9 cellular contexts compared by ENCODE assay signal in the genomic region with DNA sequence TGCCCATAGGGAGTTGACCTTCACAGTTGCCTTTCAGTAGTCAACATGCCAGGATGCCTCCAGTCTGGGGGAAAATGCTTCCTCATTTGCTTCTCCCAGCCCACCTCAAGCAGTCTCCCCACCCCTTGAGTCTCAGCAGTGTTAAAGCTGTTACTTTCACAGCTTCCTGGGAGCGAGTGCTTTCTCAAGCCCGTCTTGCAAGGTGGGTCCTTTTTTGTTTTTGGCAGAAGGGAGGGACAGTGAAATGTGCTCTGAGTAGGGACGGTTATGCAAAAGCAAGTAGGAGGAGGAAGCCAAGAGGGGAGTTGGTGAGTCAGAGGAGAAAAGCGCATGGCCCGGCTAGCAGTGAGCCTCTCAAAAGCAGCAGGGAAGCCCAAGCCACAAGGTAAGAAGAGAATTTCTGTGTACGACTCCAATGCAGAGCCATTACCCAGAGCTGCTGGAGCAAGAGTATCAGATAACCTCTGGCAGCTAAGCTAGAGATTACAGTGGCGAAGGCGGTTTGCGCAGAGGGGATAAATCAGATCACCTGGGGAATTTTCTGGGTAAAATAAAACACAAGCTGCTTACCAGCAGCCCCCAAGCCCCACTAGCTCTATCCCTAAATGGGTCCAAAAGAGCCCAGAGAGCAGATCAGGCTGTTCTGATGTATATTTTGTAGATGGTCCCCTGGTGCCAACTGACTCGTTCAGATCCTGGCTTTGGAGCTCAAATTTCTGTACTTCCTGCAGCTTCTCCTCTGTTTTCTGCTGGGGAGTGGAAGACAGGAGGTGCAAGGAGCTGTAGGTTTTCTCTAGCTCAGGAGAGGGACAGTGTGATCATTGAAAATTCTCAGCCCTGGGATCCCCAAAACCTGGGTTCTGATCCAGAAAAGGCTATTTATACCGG. TPM values are rescaled to one million over a fixed set of nuclear protein-coding genes. Genes with fewer than 3 reads are reported as not detected.
DNase-seq lines count a peak whose midpoint lies in the region; ATAC-seq and TF ChIP-seq lines count a peak whose summit lies in the region.
"Had no signal": no experiment of that assay in that cellular context is flagged by ENCODE, and none has a peak within 500 bp of the region (broad histone marks: within the 10 kb centered on the region; RNA-seq: fewer than 3 reads in every experiment).

Gene CHST4, plus strand, starts transcription at position 316 of the 888 bp plus-strand sequence. CDS start 10,252 bp downstream, outside the sequence.

- no peak within 1 kb of the TSS for H3K27ac Mint-ChIP-seq in activated CD4-positive, alpha-beta memory T cell treated with anti-CD3 and anti-CD28 coated beads for 36 hours
- H3K27ac Mint-ChIP-seq in activated CD4-positive, alpha-beta memory T cell treated with anti-CD3 and anti-CD28 coated beads, Interleukin-2, amount 10 ng/mL, durations not matched to agents 7 days and 5 days = no peak within 1 kb of the TSS

- H3K27me3 Mint-ChIP-seq in activated CD4-positive, alpha-beta memory T cell treated with anti-CD3 and anti-CD28 coated beads for 36 hours = peaks cover 19% of the 10 kb centered on the region
- H3K27me3 Mint-ChIP-seq in activated CD4-positive, alpha-beta memory T cell treated with anti-CD3 and anti-CD28 coated beads, Interleukin-2, amount 10 ng/mL, durations not matched to agents 7 days and 5 days = peaks cover 33% of the 10 kb centered on the region

- H3K4me3 ChIP-seq in fibroblast of villous mesenchyme (ENCODE audit: low read depth, low read length) (no peak within 1 kb of the TSS), upper lobe of left lung (no peak within 1 kb of the TSS)

- H3K4me3 Mint-ChIP-seq in activated CD4-positive, alpha-beta memory T cell treated with anti-CD3 and anti-CD28 coated beads for 36 hours = no peak within 1 kb of the TSS
- H3K4me3 Mint-ChIP-seq in activated CD4-positive, alpha-beta memory T cell treated with anti-CD3 and anti-CD28 coated beads, Interleukin-2, amount 10 ng/mL, durations not matched to agents 7 days and 5 days = no peak within 1 kb of the TSS

- intact Hi-C loops in activated CD4-positive, alpha-beta memory T cell treated with anti-CD3 and anti-CD28 coated beads for 36 hours (cut with micrococcal nuclease) = no loop called here

- no peaks in the 10 kb centered on the region for H3K36me3 ChIP-seq in upper lobe of left lung

- no peaks in the 10 kb centered on the region for H3K27me3 ChIP-seq in upper lobe of left lung

- no peaks in the 10 kb centered on the region for H3K9me3 Mint-ChIP-seq in activated CD4-positive, alpha-beta memory T cell treated with anti-CD3 and anti-CD28 coated beads for 36 hours
- H3K9me3 Mint-ChIP-seq in activated CD4-positive, alpha-beta memory T cell treated with anti-CD3 and anti-CD28 coated beads, Interleukin-2, amount 10 ng/mL, durations not matched to agents 7 days and 5 days = no peaks in the 10 kb centered on the region

- no peak within 1 kb of the TSS for H3K27ac ChIP-seq in upper lobe of left lung
- H3K27ac ChIP-seq: VCaP had no signal

- H3K36me3 Mint-ChIP-seq in activated CD4-positive, alpha-beta memory T cell treated with anti-CD3 and anti-CD28 coated beads for 36 hours = no peaks in the 10 kb centered on the region
- H3K36me3 Mint-ChIP-seq in activated CD4-positive, alpha-beta memory T cell treated with anti-CD3 and anti-CD28 coated beads, Interleukin-2, amount 10 ng/mL, durations not matched to agents 7 days and 5 days (ENCODE audit: low read depth) = no peaks in the 10 kb centered on the region

- CTCF ChIA-PET in activated CD4-positive, alpha-beta memory T cell treated with anti-CD3 and anti-CD28 coated beads for 36 hours (lab: Charles Lee) = interaction anchor here (1.1 to 2.7 kb wide), 4 partner anchors 17 to 114 kb away, joined by 4 to 9 read pairs (median 4); no protein-coding TSS in a partner anchor
- CTCF ChIA-PET in activated CD4-positive, alpha-beta memory T cell treated with anti-CD3 and anti-CD28 coated beads, Interleukin-2, amount 10 ng/mL, durations not matched to agents 7 days and 5 days (lab: Charles Lee) = interaction anchor here (0.8 to 2.2 kb wide), 4 partner anchors 8 to 27 kb away, joined by 3 to 5 read pairs (median 3); no protein-coding TSS in a partner anchor

- H3K9me3 ChIP-seq in upper lobe of left lung = no peaks in the 10 kb centered on the region

- H3K4me1 ChIP-seq in upper lobe of left lung = no peaks in the 10 kb centered on the region

- no peak for TF ChIP-seq POLR2A in upper lobe of left lung (IDR thresholded peaks at IDR 0.05)

- POLR2A ChIA-PET in activated CD4-positive, alpha-beta memory T cell treated with anti-CD3 and anti-CD28 coated beads for 36 hours (lab: Charles Lee) = no interaction called here
- POLR2A ChIA-PET in activated CD4-positive, alpha-beta memory T cell treated with anti-CD3 and anti-CD28 coated beads, Interleukin-2, amount 10 ng/mL, durations not matched to agents 7 days and 5 days (lab: Charles Lee) = no interaction called here

- DNase-seq in activated CD4-positive, alpha-beta memory T cell treated with anti-CD3 and anti-CD28 coated beads for 36 hours = peak; percentile 16
- DNase-seq in activated CD4-positive, alpha-beta memory T cell treated with anti-CD3 and anti-CD28 coated beads, Interleukin-2, amount 10 ng/mL, durations not matched to agents 7 days and 5 days = no peak
- DNase-seq in NOMO-1 treated with DMSO at 0.1 percent for 48 hours (lab: John Stamatoyannopoulos, UW; ENCODE audit: unreplicated experiment) (peak; percentile 82), fibroblast of villous mesenchyme (ENCODE audit: low read depth) (peak; percentile 24), upper lobe of left lung (no peak), foreskin melanocyte (no peak)
- DNase-seq in NK-92 treated with Interleukin-12 subunit alpha and Interleukin-12 subunit beta, amount 100 ng/mL, for 24 hours (lab: John Stamatoyannopoulos, UW) = no peak

- TF ChIP-seq EP300 in upper lobe of left lung (IDR thresholded peaks at IDR 0.05) = no peak

- peak; percentile 66 to 69 for ATAC-seq in upper lobe of left lung (ENCODE audit: low FRiP score in 2 of 2)
- no peak for ATAC-seq in GM19455 (IDR thresholded peaks at IDR 0.05; ENCODE audit: unreplicated experiment)

- TF ChIP-seq CTCF in fibroblast of villous mesenchyme (IDR thresholded peaks at IDR 0.05; ENCODE audit: insufficient read depth, low read depth, low read length) = no peak
- no peak for TF ChIP-seq CTCF in upper lobe of left lung (IDR thresholded peaks at IDR 0.05)

- 40 to 41% methylated on average over 10 to 11 of the region's 11 CpGs for WGBS in upper lobe of left lung, 2 donors

- H3K4me1 Mint-ChIP-seq in activated CD4-positive, alpha-beta memory T cell treated with anti-CD3 and anti-CD28 coated beads for 36 hours (ENCODE audit: low read depth) = no peaks in the 10 kb centered on the region
- no peaks in the 10 kb centered on the region for H3K4me1 Mint-ChIP-seq in activated CD4-positive, alpha-beta memory T cell treated with anti-CD3 and anti-CD28 coated beads, Interleukin-2, amount 10 ng/mL, durations not matched to agents 7 days and 5 days

RNA-seq across cellular contexts. Expression of gene CHST4, which starts in this region (rescaled TPM):
- not detected for total RNA-seq in activated CD4-positive, alpha-beta memory T cell treated with anti-CD3 and anti-CD28 coated beads for 36 hours
- total RNA-seq in activated CD4-positive, alpha-beta memory T cell treated with anti-CD3 and anti-CD28 coated beads, Interleukin-2, amount 10 ng/mL, durations not matched to agents 7 days and 5 days = not detected
- total RNA-seq in fibroblast of villous mesenchyme (not detected in 2 replicates), upper lobe of left lung (1 to 10 TPM in 1 of 6 donors, under 1 TPM in 2, not detected in 3; 0.34 to 2.2 (median 0.98) TPM)

Comparison
In these comparisons a context has a peak if more than half of its experiments do, and no peak if none do; other contexts are left out.
1. Peak in DNase-seq in activated CD4-positive, alpha-beta memory T cell treated with anti-CD3 and anti-CD28 coated beads for 36 hours; RNA of the gene not detected or under 1 TPM.
2. Peak in DNase-seq in fibroblast of villous mesenchyme; RNA of the gene not detected or under 1 TPM.